ENCODE assay signal across 10 cellular contexts in genomic region chr14:92538412-92539017, GRCh38. TPM values are rescaled to one million over a fixed set of nuclear protein-coding genes. Genes with fewer than 3 reads are reported as not detected.
DNase-seq lines count a peak whose midpoint lies in the region; ATAC-seq and FAIRE-seq lines count a peak whose summit lies in the region.
"Had no signal": no experiment of that assay in that cellular context is flagged by ENCODE, and none has a peak within 500 bp of the region (broad histone marks: within the 10 kb centered on the region; RNA-seq: fewer than 3 reads in every experiment).

No MANE protein-coding gene starts in this region.

- DNase-seq in GM18507 (ENCODE audit: extremely low spot score, insufficient read length, low read depth) (no peak), DMS53 (lab: John Stamatoyannopoulos, UW) (no peak)
- DNase-seq in naive thymus-derived CD8-positive, alpha-beta T cell: no peak
- no peak for DNase-seq in central memory CD4-positive, alpha-beta T cell
- DNase-seq in activated effector memory CD4-positive, alpha-beta T cell treated with Interleukin-2 at 50 U/mL for 16 hours: no peak

- no peaks in the 10 kb centered on the region for H3K36me3 Mint-ChIP-seq in naive thymus-derived CD8-positive, alpha-beta T cell

- H3K4me3 Mint-ChIP-seq in naive thymus-derived CD8-positive, alpha-beta T cell: peak overlapping the region in 7 of 10 donors; percentile 20 to 65 (median 38)

- H3K27me3 Mint-ChIP-seq in naive thymus-derived CD8-positive, alpha-beta T cell: no peaks in the 10 kb centered on the region

- H3K27ac Mint-ChIP-seq in naive thymus-derived CD8-positive, alpha-beta T cell: peak overlapping the region in 9 of 10 donors; percentile 3 to 85 (median 70)

- FAIRE-seq in GM18507 (lab: Jason Lieb, UNC): peak; percentile 46
- FAIRE-seq: colon, G401.6 had no signal

- POLR2A ChIA-PET in naive thymus-derived CD8-positive, alpha-beta T cell (lab: Charles Lee): interaction anchor here (0.5 to 1.5 kb wide), 7 partner anchors 11 to 426 kb away, joined by 3 to 5 read pairs (median 3); no protein-coding TSS in a partner anchor

- peaks cover 33 to 82% (median 79%) of the 10 kb centered on the region in 4 donors for H3K4me1 Mint-ChIP-seq in naive thymus-derived CD8-positive, alpha-beta T cell

- H3K9me3 Mint-ChIP-seq in naive thymus-derived CD8-positive, alpha-beta T cell: no peaks in the 10 kb centered on the region

- ATAC-seq in GM21515 (IDR thresholded peaks at IDR 0.05; ENCODE audit: unreplicated experiment) (peak; percentile 77), HG03378 (IDR thresholded peaks at IDR 0.05; ENCODE audit: unreplicated experiment) (peak; percentile 67), esophagus mucosa (no peak)
- ATAC-seq in naive thymus-derived CD8-positive, alpha-beta T cell: no peak

RNA-seq across cellular contexts. Expression of gene RIN3, which starts 24.9 kb away (rescaled TPM):
- total RNA-seq in naive thymus-derived CD8-positive, alpha-beta T cell: 100 to 1,000 TPM; 137 to 146 TPM
- 10 to 100 TPM; 16.8 to 45.8 (median 30.0) TPM for polyA plus RNA-seq in naive thymus-derived CD8-positive, alpha-beta T cell
- total RNA-seq in esophagus mucosa: 5.4 TPM

Comparison
In these comparisons a context has a peak if more than half of its experiments do, and no peak if none do; other contexts are left out.
1. ATAC-seq: peak in GM21515 (single experiment) and HG03378 (single experiment); none in naive thymus-derived CD8-positive, alpha-beta T cell (0 of 2) and esophagus mucosa (single experiment).
2. RNA of gene RIN3, which starts 24.9 kb away (total RNA-seq): 137 to 146 TPM in naive thymus-derived CD8-positive, alpha-beta T cell; 5.4 TPM in esophagus mucosa (single experiment); every median in the first group is over 10 times any median in the second.